ENCODE assay signal across 31 cellular contexts in the genomic region with DNA sequence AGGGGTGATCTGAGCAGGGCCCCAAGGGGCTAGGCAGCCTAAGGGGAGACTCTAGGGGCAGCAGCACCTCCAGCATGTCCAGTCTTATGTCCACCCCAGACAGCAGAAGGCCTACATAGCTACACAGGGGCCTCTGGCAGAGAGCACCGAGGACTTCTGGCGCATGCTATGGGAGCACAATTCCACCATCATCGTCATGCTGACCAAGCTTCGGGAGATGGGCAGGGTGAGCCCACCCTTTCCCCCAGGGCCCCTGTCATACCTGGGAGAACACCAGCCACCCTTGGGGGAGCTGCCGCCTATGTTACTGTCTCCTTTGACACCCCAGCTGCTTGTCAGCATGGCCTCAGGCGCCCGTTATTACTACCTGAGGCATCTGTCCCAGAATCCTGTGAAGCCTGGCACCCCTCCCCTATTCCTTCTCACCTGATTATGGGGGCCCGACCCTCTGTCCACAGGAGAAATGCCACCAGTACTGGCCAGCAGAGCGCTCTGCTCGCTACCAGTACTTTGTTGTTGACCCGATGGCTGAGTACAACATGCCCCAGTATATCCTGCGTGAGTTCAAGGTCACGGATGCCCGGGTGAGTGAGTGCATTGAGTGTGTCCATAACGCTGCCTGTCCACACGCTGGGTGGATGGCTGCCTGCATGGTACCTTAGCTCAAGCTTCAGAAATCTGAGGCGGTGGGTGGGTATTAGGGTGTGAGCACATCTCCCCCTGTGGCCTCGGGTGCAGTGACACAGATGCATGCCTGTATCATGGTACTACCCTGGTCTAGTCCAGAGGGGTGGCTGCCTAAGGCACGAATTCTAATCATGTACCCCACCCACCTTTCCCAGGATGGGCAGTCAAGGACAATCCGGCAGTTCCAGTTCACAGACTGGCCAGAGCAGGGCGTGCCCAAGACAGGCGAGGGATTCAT.
"Had no signal": no experiment of that assay in that cellular context is flagged by ENCODE, and none has a peak within 500 bp of the region (broad histone marks: within the 10 kb centered on the region; RNA-seq: fewer than 3 reads in every experiment).

No MANE protein-coding gene starts in this region.

- H3K9me3 ChIP-seq: body of pancreas, gastroesophageal sphincter, right atrium auricular region, testis, vagina had no signal

- ATAC-seq: activated CD8-positive, alpha-beta T cell treated with anti-CD3 and anti-CD28 coated beads for 36 hours; activated naive CD4-positive, alpha-beta T cell treated with anti-CD3 and anti-CD28 coated beads, Interleukin-2, amount 50 U/mL, for 72 hours; activated T-cell treated with anti-CD3 and anti-CD28 coated beads, Interleukin-2, amount 50 U/mL, for 4 hours; activated T-helper 17 cell treated with anti-CD3 and anti-CD28 coated beads, Interleukin-2, amount 50 U/mL, for 72 hours; body of pancreas; gastroesophageal sphincter; left cardiac atrium; left ventricle myocardium superior; WTC11 had no signal

- H3K4me3 ChIP-seq: body of pancreas, cardiac muscle cell, coronary artery, gastroesophageal sphincter, hepatocyte, right atrium auricular region, testis, vagina had no signal

- H3K27ac ChIP-seq: body of pancreas, cardiac muscle cell, coronary artery, gastroesophageal sphincter, hepatocyte, parathyroid adenoma, right atrium auricular region, testis, vagina had no signal

- H3K9ac ChIP-seq: parathyroid adenoma had no signal

- DNase-seq: activated CD4-positive, alpha-beta T cell treated with anti-CD3 and anti-CD28 coated beads for 1 hour; activated CD4-positive, alpha-beta T cell treated with anti-CD3 and anti-CD28 coated beads, Interleukin-2, amount 50 U/mL, for 1 hour; activated CD8-positive, alpha-beta T cell treated with anti-CD3 and anti-CD28 coated beads for 36 hours; activated gamma-delta T cell treated with Interleukin-2 at 50 U/mL for 16 hours; activated T-cell treated with anti-CD3 and anti-CD28 coated beads, Interleukin-2, amount 50 U/mL, for 4 hours; anterior cingulate cortex; body of pancreas; cerebellar nuclear complex; islet precursor cell; left cardiac atrium; left ventricle myocardium superior; mammary epithelial cell; naive B cell; nephron progenitor cell; nucleus accumbens; stimulated activated CD4-positive, alpha-beta T cell treated with anti-CD3 and anti-CD28 coated beads, Interleukin-2, amount 100 ng/mL, for 48 hours; stimulated activated naive CD8-positive, alpha-beta T cell treated with anti-CD3 and anti-CD28 coated beads, Interleukin-15, Interleukin-2, amounts not matched to agents 100 U/mL and 50 U/mL, for 24 hours; SW 1271; T1000; testis had no signal

- H3K4me1 Mint-ChIP-seq: activated T-helper 17 cell treated with anti-CD3 and anti-CD28 coated beads, Interleukin-2, amount 50 U/mL, for 72 hours; naive B cell; WTC11 had no signal

- H3K9me3 Mint-ChIP-seq: activated CD8-positive, alpha-beta T cell treated with anti-CD3 and anti-CD28 coated beads for 36 hours; activated naive CD4-positive, alpha-beta T cell treated with anti-CD3 and anti-CD28 coated beads, Interleukin-2, amount 50 U/mL, for 72 hours; activated T-cell treated with anti-CD3 and anti-CD28 coated beads, Interleukin-2, amount 50 U/mL, for 4 hours; activated T-helper 17 cell treated with anti-CD3 and anti-CD28 coated beads, Interleukin-2, amount 50 U/mL, for 72 hours; naive B cell; nephron progenitor cell; T-helper 1 cell treated with Interleukin-12 subunit alpha and Interleukin-12 subunit beta and Interleukin-4 antibody, amounts not matched to agents 30 μg/mL and 1 μg/mL, for 36 hours; WTC11 had no signal

- H3K4me2 ChIP-seq: hepatocyte had no signal

- H2AFZ ChIP-seq: hepatocyte, parathyroid adenoma had no signal

- H3K4me1 ChIP-seq: body of pancreas, gastroesophageal sphincter, parathyroid adenoma, right atrium auricular region, testis had no signal

- H3K27ac Mint-ChIP-seq: activated CD8-positive, alpha-beta T cell treated with anti-CD3 and anti-CD28 coated beads for 36 hours; activated naive CD4-positive, alpha-beta T cell treated with anti-CD3 and anti-CD28 coated beads, Interleukin-2, amount 50 U/mL, for 72 hours; activated T-helper 17 cell treated with anti-CD3 and anti-CD28 coated beads, Interleukin-2, amount 50 U/mL, for 72 hours; naive B cell; T-helper 1 cell treated with Interleukin-12 subunit alpha and Interleukin-12 subunit beta and Interleukin-4 antibody, amounts not matched to agents 30 μg/mL and 1 μg/mL, for 36 hours; WTC11 had no signal

- H3K27me3 Mint-ChIP-seq: activated CD8-positive, alpha-beta T cell treated with anti-CD3 and anti-CD28 coated beads for 36 hours; activated T-helper 17 cell treated with anti-CD3 and anti-CD28 coated beads, Interleukin-2, amount 50 U/mL, for 72 hours had no signal

- H3K27me3 ChIP-seq: body of pancreas, cardiac muscle cell, gastroesophageal sphincter, hepatocyte, right atrium auricular region, testis, vagina had no signal

- H3K36me3 Mint-ChIP-seq: activated naive CD4-positive, alpha-beta T cell treated with anti-CD3 and anti-CD28 coated beads, Interleukin-2, amount 50 U/mL, for 72 hours; naive B cell had no signal

- H3K4me3 Mint-ChIP-seq: activated CD8-positive, alpha-beta T cell treated with anti-CD3 and anti-CD28 coated beads for 36 hours; activated T-cell treated with anti-CD3 and anti-CD28 coated beads, Interleukin-2, amount 50 U/mL, for 4 hours; activated T-helper 17 cell treated with anti-CD3 and anti-CD28 coated beads, Interleukin-2, amount 50 U/mL, for 72 hours; naive B cell; nephron progenitor cell; T-helper 1 cell treated with Interleukin-12 subunit alpha and Interleukin-12 subunit beta and Interleukin-4 antibody, amounts not matched to agents 30 μg/mL and 1 μg/mL, for 36 hours; WTC11 had no signal
